Comparison of ENCODE assay signal across 9 cellular contexts in genomic region chr7:12524794-12525386, GRCh38. TPM values are rescaled to one million over a fixed set of nuclear protein-coding genes. Genes with fewer than 3 reads are reported as not detected.
DNase-seq lines count a peak whose midpoint lies in the region; ATAC-seq, FAIRE-seq and TF ChIP-seq lines count a peak whose summit lies in the region.
"Had no signal": no experiment of that assay in that cellular context is flagged by ENCODE, and none has a peak within 500 bp of the region (broad histone marks: within the 10 kb centered on the region; RNA-seq: fewer than 3 reads in every experiment).

No MANE protein-coding gene starts in this region.

- peaks cover 14 to 60% (median 37%) of the 10 kb centered on the region in 5 donors for H3K27me3 Mint-ChIP-seq in naive thymus-derived CD4-positive, alpha-beta T cell

- POLR2A ChIA-PET in AG04450 (lab: Yijun Ruan, JAX): no interaction called here
- POLR2A ChIA-PET in naive thymus-derived CD4-positive, alpha-beta T cell (lab: Charles Lee): no interaction called here

- H3K4me3 ChIP-seq in AG04450 (ENCODE audit: low read depth, low read length) (no peak overlapping the region), OCI-LY1 (ENCODE audit: low read depth, low read length, poor library complexity, severe bottlenecking) (no peak overlapping the region), lower leg skin (ENCODE audit: low read depth, poor library complexity, severe bottlenecking) (no peak overlapping the region)
- no peak overlapping the region for H3K4me3 ChIP-seq in Jurkat, Clone E6-1 (ENCODE audit: low read length)
- no peak overlapping the region for H3K4me3 ChIP-seq in naive thymus-derived CD4-positive, alpha-beta T cell (ENCODE audit: low read length)

- H3K4me3 Mint-ChIP-seq in naive thymus-derived CD4-positive, alpha-beta T cell: no peak overlapping the region

- no peak overlapping the region for H3K27ac Mint-ChIP-seq in naive thymus-derived CD4-positive, alpha-beta T cell

- H3K27ac ChIP-seq in AG04450 (ENCODE audit: low read depth, low read length) (no peak overlapping the region), OCI-LY1 (ENCODE audit: low read depth, low read length, poor library complexity, severe bottlenecking) (no peak overlapping the region)
- no peak overlapping the region for H3K27ac ChIP-seq in naive thymus-derived CD4-positive, alpha-beta T cell (ENCODE audit: low read depth, low read length)
- H3K27ac ChIP-seq: epithelial cell of prostate had no signal

- no peaks in the 10 kb centered on the region for H3K9me3 Mint-ChIP-seq in naive thymus-derived CD4-positive, alpha-beta T cell

- no peaks in the 10 kb centered on the region for H4K20me1 ChIP-seq in OCI-LY1 (ENCODE audit: insufficient read depth, low read length)

- no peaks in the 10 kb centered on the region for H3K9me2 ChIP-seq in OCI-LY1 (ENCODE audit: low read depth, low read length)

- no peak overlapping the region for H3K4me2 ChIP-seq in OCI-LY1 (ENCODE audit: low read length)

- H3K4me1 Mint-ChIP-seq in naive thymus-derived CD4-positive, alpha-beta T cell: no peaks in the 10 kb centered on the region

- H3K4me1 ChIP-seq in OCI-LY1 (ENCODE audit: insufficient read depth, low read length, severe bottlenecking): no peaks in the 10 kb centered on the region
- no peaks in the 10 kb centered on the region for H3K4me1 ChIP-seq in naive thymus-derived CD4-positive, alpha-beta T cell (ENCODE audit: control insufficient read depth in 2 of 2, insufficient read depth in 2 of 2, low read length in 2 of 2)

- no peaks in the 10 kb centered on the region for H3K36me3 Mint-ChIP-seq in naive thymus-derived CD4-positive, alpha-beta T cell

- TF ChIP-seq POLR2A in lower leg skin (IDR thresholded peaks at IDR 0.05): no peak

- CTCF ChIA-PET in AG04450 (lab: Charles Lee): interaction anchor here (0.6 to 4.6 kb wide), 43 partner anchors 9 to 755 kb away, joined by 3 to 161 read pairs (median 5); partner anchors contain the start of gene SCIN
- CTCF ChIA-PET in naive thymus-derived CD4-positive, alpha-beta T cell (lab: Charles Lee): interaction anchor here (0.7 to 1.9 kb wide), 11 partner anchors 8 to 1933 kb away, joined by 3 to 7 read pairs (median 4); no protein-coding TSS in a partner anchor

- intact Hi-C loops in naive thymus-derived CD4-positive, alpha-beta T cell (cut with micrococcal nuclease): loop anchor here (1.0 to 5.0 kb wide), 7 partner anchors 99 to 1932 kb away; no protein-coding TSS in a partner anchor
- intact Hi-C loops in lower leg skin (cut with DNase I; ENCODE audit: low total_unique reads): no loop called here

- no peak overlapping the region for H2AFZ ChIP-seq in OCI-LY1 (ENCODE audit: low read length)

- no peaks in the 10 kb centered on the region for H3F3A ChIP-seq in OCI-LY1 (ENCODE audit: insufficient read depth, low read length)

- TF ChIP-seq CTCF in AG04450 (IDR thresholded peaks at IDR 0.05; ENCODE audit: low read depth, low read length) (peak; percentile 57), OCI-LY1 (IDR thresholded peaks at IDR 0.05; ENCODE audit: low read length) (peak; percentile 55), lower leg skin (IDR thresholded peaks at IDR 0.05) (no peak)

- FAIRE-seq in GM18507 (lab: Jason Lieb, UNC): peak; percentile 78

- H3K9me3 ChIP-seq in AG04450 (ENCODE audit: control insufficient read depth, insufficient read depth, low read length): no peaks in the 10 kb centered on the region
- no peaks in the 10 kb centered on the region for H3K9me3 ChIP-seq in OCI-LY1 (ENCODE audit: low read length)
- H3K9me3 ChIP-seq in naive thymus-derived CD4-positive, alpha-beta T cell (ENCODE audit: control insufficient read depth in 2 of 3, low read length in 3 of 3): no peaks in the 10 kb centered on the region

- H3K36me3 ChIP-seq in OCI-LY1 (ENCODE audit: insufficient read depth, low read length): no peaks in the 10 kb centered on the region
- no peaks in the 10 kb centered on the region for H3K36me3 ChIP-seq in naive thymus-derived CD4-positive, alpha-beta T cell (ENCODE audit: control insufficient read depth in 2 of 3, insufficient read depth in 3 of 3, low read length in 3 of 3)

- no peak overlapping the region for H3K9ac ChIP-seq in OCI-LY1 (ENCODE audit: low read length)

- no peaks in the 10 kb centered on the region for H3K27me3 ChIP-seq in AG04450 (ENCODE audit: control insufficient read depth, insufficient read depth, low read length)
- no peaks in the 10 kb centered on the region for H3K27me3 ChIP-seq in OCI-LY1 (ENCODE audit: insufficient read depth, low read length)
- no peaks in the 10 kb centered on the region for H3K27me3 ChIP-seq in naive thymus-derived CD4-positive, alpha-beta T cell (ENCODE audit: control insufficient read depth in 2 of 2, insufficient read depth in 2 of 2, low read length in 2 of 2)

- WGBS in lower leg skin, 2 donors: 13 to 16% methylated on average over 5 of the region's 5 CpGs

- no peaks in the 10 kb centered on the region for H3K79me2 ChIP-seq in OCI-LY1 (ENCODE audit: insufficient read depth, low read length)

- peak; percentile 59 for ATAC-seq in naive thymus-derived CD4-positive, alpha-beta T cell

- DNase-seq in AG04450 (ENCODE audit: low read depth, low spot score) (peak; percentile 37), GM18507 (ENCODE audit: extremely low spot score, insufficient read length, low read depth) (no peak), dedifferentiated amniotic fluid mesenchymal stem cell (ENCODE audit: extremely low spot score) (peak; percentile 76), D341Med (ENCODE audit: low spot score) (no peak), lower leg skin (ENCODE audit: low spot score in 2 of 2) (no peak)
- DNase-seq in Jurkat, Clone E6-1 (ENCODE audit: low read depth, low spot score): peak; percentile 41
- DNase-seq in naive thymus-derived CD4-positive, alpha-beta T cell: peak in 5 of 9 donors; percentile 10 to 36 (median 24)

RNA-seq across cellular contexts. Expression of gene SCIN, which starts 45.6 kb away (rescaled TPM):
- not detected in 2 replicates for polyA plus RNA-seq in AG04450 (2011; rRNA removed)
- not detected in 2 replicates for polyA minus RNA-seq in AG04450 (2011; rRNA and poly(A)+ RNA removed)
- not detected for polyA plus RNA-seq in Jurkat, Clone E6-1 (2012; ENCODE audit: insufficient read depth, insufficient read length)
- total RNA-seq in naive thymus-derived CD4-positive, alpha-beta T cell: under 1 TPM in 4 of 5 experiments, not detected in 1; 0.16 to 0.95 (median 0.35) TPM
- not detected for polyA plus RNA-seq in naive thymus-derived CD4-positive, alpha-beta T cell
- total RNA-seq in lower leg skin: 1 to 10 TPM; 3.1 to 6.6 (median 5.8) TPM

Comparison
In these comparisons a context has a peak if more than half of its experiments do, and no peak if none do; other contexts are left out.
1. DNase-seq: peak in AG04450 (single experiment), Jurkat, Clone E6-1 (single experiment), dedifferentiated amniotic fluid mesenchymal stem cell (single experiment) and naive thymus-derived CD4-positive, alpha-beta T cell (5 of 9); none in GM18507 (single experiment), D341Med (single experiment) and lower leg skin (0 of 2).
2. CTCF ChIP-seq: peak in AG04450 (single experiment) and OCI-LY1 (single experiment); none in lower leg skin (0 of 3).